ENCODE assay signal across 1 cellular context in genomic region chr3:49454457-49454856, GRCh38.
TF ChIP-seq lines count a peak whose summit lies in the region.

No MANE protein-coding gene starts in this region.

TF ChIP-seq in GM12878, 131 proteins besides CTCF, POLR2A, EP300 and RAD21:
- TF ChIP-seq ELK1 (IDR thresholded peaks at IDR 0.05; ENCODE audit: low read depth, low read length) (no peak), RBBP5 (conservative IDR thresholded peaks at IDR 0.05) (no peak)
